In the genomic region with DNA sequence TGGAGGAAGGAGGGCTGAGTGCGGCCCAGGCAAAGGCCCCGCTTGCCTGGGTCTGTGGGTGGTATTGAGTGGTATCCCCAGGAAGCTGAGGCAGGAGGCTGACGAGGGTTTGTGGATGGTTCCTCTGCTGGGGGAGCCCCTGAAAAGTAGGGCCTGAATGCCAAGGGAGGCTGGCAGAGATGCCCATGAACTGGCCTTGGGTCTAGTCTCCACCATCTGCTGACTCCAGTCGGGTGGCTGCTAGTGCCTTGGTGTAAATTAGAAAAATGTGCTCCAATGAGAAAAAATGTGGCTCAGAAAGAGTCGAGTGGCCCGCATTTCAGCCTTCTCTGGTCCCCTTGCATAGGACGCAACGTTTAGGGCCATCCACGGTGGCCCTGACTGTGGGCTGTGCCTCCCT, we compare ENCODE assay signal across 17 cellular contexts.
A peak's percentile ranks its signal among the peaks of the same experiment; 100 is the strongest.
DNase-seq lines count a peak whose midpoint lies in the region; ATAC-seq, FAIRE-seq and TF ChIP-seq lines count a peak whose summit lies in the region.
"Had no signal": no experiment of that assay in that cellular context is flagged by ENCODE, and none has a peak within 500 bp of the region (broad histone marks: within the 10 kb centered on the region; RNA-seq: fewer than 3 reads in every experiment).

No MANE protein-coding gene starts in this region.

- no peak for ATAC-seq in HCT116
- no peak for ATAC-seq in HG02763 (IDR thresholded peaks at IDR 0.05; ENCODE audit: unreplicated experiment)
- ATAC-seq: GM23338 had no signal

- H3K9me3 ChIP-seq in BLaER1 (no peaks in the 10 kb centered on the region), HCT116 (ENCODE audit: control insufficient read depth in 1 of 2, insufficient read depth in 1 of 2, low read depth in 1 of 2, low read length in 2 of 2) (no peaks in the 10 kb centered on the region), H1 (ENCODE audit: insufficient read depth in 2 of 2, low read depth in 1 of 2, low read length in 1 of 2) (no peaks in the 10 kb centered on the region)
- H3K9me3 ChIP-seq: HAP-1 had no signal

- H2AFZ ChIP-seq in HCT116 (ENCODE audit: low read depth, low read length, poor library complexity, severe bottlenecking) (no peak overlapping the region), H1 (ENCODE audit: low read length) (no peak overlapping the region)
- H2AFZ ChIP-seq: GM23338 had no signal

- 94% methylated on average over 8 of the region's 9 CpGs; no CpG with 5 or more reads in 1 of the 2 experiments for WGBS in H1 (ENCODE audit: extremely low coverage in 1 of 2, insufficient coverage in 1 of 2, insufficient read length in 1 of 2, insufficient replicate concordance in 2 of 2, low coverage in 1 of 2, low lambda C conversion rate in 2 of 2, missing lambda C conversion rate in 1 of 2), 2 experiments

- H2BK12ac ChIP-seq in H1 (ENCODE audit: low read depth, low read length) = no peak overlapping the region

- CTCF ChIA-PET in HCT116 (lab: Charles Lee) = interaction anchor here (1.8 kb wide), 1 partner anchor 32 kb away, joined by 3 read pairs; no protein-coding TSS in a partner anchor
- CTCF ChIA-PET in H1 (lab: Charles Lee; ENCODE audit: partially characterized antibody) = interaction anchor here (1.2 kb wide), 1 partner anchor 108 kb away, joined by 4 read pairs; no protein-coding TSS in a partner anchor

- no peak overlapping the region for H3K14ac ChIP-seq in H1 (ENCODE audit: insufficient read length)

- H2BK20ac ChIP-seq in H1 (ENCODE audit: low read length) = no peak overlapping the region

- H3K4ac ChIP-seq in H1 (replicated peaks; ENCODE audit: insufficient read length, low read depth, low read length) = no peak overlapping the region

- intact Hi-C loops in HCT116 (cut with micrococcal nuclease) = loop anchor here (2.0 to 10.0 kb wide), 2 partner anchors 145 to 215 kb away; no protein-coding TSS in a partner anchor

- FAIRE-seq in H1 (lab: Jason Lieb, UNC) (no peak), urothelium cell line (lab: Jason Lieb, UNC) (peak; percentile 50)
- FAIRE-seq: A204.1, G401.6, GM12892, H54 had no signal

- no peaks in the 10 kb centered on the region for H3K36me3 ChIP-seq in BLaER1
- H3K36me3 ChIP-seq in HCT116 (ENCODE audit: control insufficient read depth in 1 of 2, insufficient read depth in 2 of 2, low read length in 2 of 2) = no peaks in the 10 kb centered on the region
- no peaks in the 10 kb centered on the region for H3K36me3 ChIP-seq in H1 (ENCODE audit: control insufficient read depth in 2 of 4, insufficient read depth in 4 of 4, low read length in 3 of 4)
- H3K36me3 ChIP-seq: HAP-1 had no signal

- H3K4me3 ChIP-seq in BLaER1 (no peak overlapping the region), HCT116 (replicated peaks in 1 of 2; ENCODE audit: low read depth in 1 of 2, low read length in 2 of 2) (no peak overlapping the region), H1 (ENCODE audit: extremely low read depth in 1 of 4, insufficient read depth in 2 of 4, low read depth in 3 of 4, low read length in 4 of 4) (no peak overlapping the region)
- H3K4me3 ChIP-seq: GM23338, HAP-1 had no signal

- POLR2A ChIA-PET in HCT116 (lab: Charles Lee) = no interaction called here
- POLR2A ChIA-PET in H1 (lab: Charles Lee; ENCODE audit: partially characterized antibody) = no interaction called here

- TF ChIP-seq EP300 in H1 (IDR thresholded peaks at IDR 0.05; ENCODE audit: borderline replicate concordance in 1 of 2, low read depth in 2 of 2, low read length in 2 of 2) = no peak

- peaks cover 13% of the 10 kb centered on the region for H3K4me1 ChIP-seq in BLaER1
- H3K4me1 ChIP-seq in HCT116 (ENCODE audit: control insufficient read depth in 1 of 2, insufficient read depth in 2 of 2, low read length in 2 of 2) = peaks cover 41 to 67% of the 10 kb centered on the region in 2 experiments
- peaks cover 0 to 5% (median 0%) of the 10 kb centered on the region in 4 experiments; a peak in 2 of 7 replicates for H3K4me1 ChIP-seq in H1 (replicated peaks in 1 of 4; ENCODE audit: control insufficient read depth in 3 of 4, insufficient read depth in 4 of 4, low read length in 3 of 4)
- H3K4me1 ChIP-seq: HAP-1 had no signal

- RAD21 ChIA-PET in HCT116 (lab: Charles Lee; ENCODE audit: low non-redundant PET in 1 of 2, low total read pairs in 2 of 2, uncharacterized antibody in 2 of 2, unreplicated experiment in 2 of 2) = no interaction called here

- H3K79me1 ChIP-seq in H1 (ENCODE audit: low read depth, low read length) = no peaks in the 10 kb centered on the region

- H2BK120ac ChIP-seq in H1 (replicated peaks; ENCODE audit: low read depth, low read length) = no peak overlapping the region

- H2BK15ac ChIP-seq in H1 (ENCODE audit: low read length) = no peak overlapping the region

- H3K23me2 ChIP-seq in H1 (ENCODE audit: low read depth, low read length) = no peaks in the 10 kb centered on the region

- H4K8ac ChIP-seq in H1 (ENCODE audit: extremely low read depth, insufficient read depth, low read length) = peak overlapping the region; percentile 38; the same call in 1 of the 2 replicates

- TF ChIP-seq RAD21 in HCT116 (IDR thresholded peaks at IDR 0.05; ENCODE audit: low read depth) = no peak
- no peak for TF ChIP-seq RAD21 in H1 (IDR thresholded peaks at IDR 0.05 in 1 of 2, conservative IDR thresholded peaks at IDR 0.05 in 1 of 2; ENCODE audit: low read depth in 2 of 2, low read length in 2 of 2)

- H2BK5ac ChIP-seq in H1 (ENCODE audit: low read depth, low read length) = no peak overlapping the region

- H3K18ac ChIP-seq in H1 (ENCODE audit: extremely low read depth, low read length) = no peak overlapping the region

- DNase-seq in HCT116 (ENCODE audit: low read depth, low spot score) = no peak
- no peak for DNase-seq in H1 (ENCODE audit: low read depth in 1 of 2, low spot score in 2 of 2)
- no peak for DNase-seq in urothelium cell line (ENCODE audit: low spot score)
- DNase-seq in cortex of kidney (lab: John Stamatoyannopoulos, UW) = no peak
- no peak for DNase-seq in NCI-H1092 treated with DMSO at 0.1 percent for 48 hours (lab: John Stamatoyannopoulos, UW)
- DNase-seq: Calu3; CD4-positive, alpha-beta memory T cell; DMS79 treated with DMSO at 0.1 percent for 48 hours had no signal

- H4K20me1 ChIP-seq in BLaER1 (no peaks in the 10 kb centered on the region), HCT116 (ENCODE audit: insufficient read depth) (no peaks in the 10 kb centered on the region), H1 (replicated peaks in 1 of 2; ENCODE audit: control insufficient read depth in 1 of 2, insufficient read depth in 2 of 2, low read length in 2 of 2) (no peaks in the 10 kb centered on the region)

- H4K5ac ChIP-seq in H1 (ENCODE audit: insufficient read length, low read depth, low read length) = no peak overlapping the region

- no peaks in the 10 kb centered on the region for H3K9me2 ChIP-seq in HCT116 (ENCODE audit: insufficient read depth)

- TF ChIP-seq POLR2A in HCT116 (IDR thresholded peaks at IDR 0.05; ENCODE audit: borderline replicate concordance, extremely low read depth, insufficient read depth, insufficient read length) (no peak), H1 (IDR thresholded peaks at IDR 0.05; ENCODE audit: control extremely low read depth in 1 of 2, low read depth in 2 of 2, low read length in 2 of 2) (no peak)

- no peak overlapping the region for H2AK5ac ChIP-seq in H1 (ENCODE audit: low read depth, low read length)

- H3K56ac ChIP-seq in H1 (replicated peaks; ENCODE audit: insufficient read length, low read depth, low read length) = no peak overlapping the region

- TF ChIP-seq CTCF in HCT116 (IDR thresholded peaks at IDR 0.05 in 2 of 3, conservative IDR thresholded peaks at IDR 0.05 in 1 of 3; ENCODE audit: borderline replicate concordance in 1 of 3, insufficient read depth in 1 of 3, low read depth in 2 of 3, low read length in 2 of 3) = no peak
- TF ChIP-seq CTCF in H1 (IDR thresholded peaks at IDR 0.05; ENCODE audit: control extremely low read depth in 1 of 3, insufficient read depth in 1 of 3, low read depth in 1 of 3, low read length in 3 of 3) = no peak

- H3K4me2 ChIP-seq in BLaER1 (peak overlapping the region; percentile 30; the same call in 1 of the 2 replicates), HCT116 (ENCODE audit: low read length) (peak overlapping the region; percentile 57), H1 (ENCODE audit: insufficient read depth in 1 of 2, low read depth in 2 of 2, low read length in 2 of 2) (no peak overlapping the region)
- H3K4me2 ChIP-seq: GM23338 had no signal

- H4K91ac ChIP-seq in H1 (replicated peaks; ENCODE audit: insufficient read length, low read length) = no peak overlapping the region

- H3K79me2 ChIP-seq in HCT116 (ENCODE audit: insufficient read depth, low read length) = no peaks in the 10 kb centered on the region
- H3K79me2 ChIP-seq in H1 (ENCODE audit: control insufficient read depth in 1 of 2, insufficient read depth in 2 of 2, low read length in 2 of 2) = no peaks in the 10 kb centered on the region

- H3K27ac ChIP-seq in BLaER1 (no peak overlapping the region), HCT116 (ENCODE audit: low read depth, low read length) (peak overlapping the region; percentile 62; the same call in 1 of the 2 replicates), H1 (ENCODE audit: low read depth, low read length) (no peak overlapping the region)
- H3K27ac ChIP-seq: 22Rv1 had no signal

- no peak overlapping the region for H3K23ac ChIP-seq in H1 (ENCODE audit: insufficient read length)

- H3K27me3 ChIP-seq in BLaER1 (no peaks in the 10 kb centered on the region), HCT116 (ENCODE audit: insufficient read depth, low read length) (no peaks in the 10 kb centered on the region), H1 (replicated peaks in 1 of 4; ENCODE audit: control insufficient read depth in 3 of 4, extremely low read depth in 1 of 4, insufficient read depth in 3 of 4, low read length in 3 of 4) (no peaks in the 10 kb centered on the region; a peak in 2 of 7 replicates)

- H3K9ac ChIP-seq in BLaER1 = no peak overlapping the region
- H3K9ac ChIP-seq in HCT116 (ENCODE audit: low read length) = no peak overlapping the region
- no peak overlapping the region for H3K9ac ChIP-seq in H1 (replicated peaks in 1 of 4; ENCODE audit: extremely low read depth in 1 of 4, low read depth in 3 of 4, low read length in 3 of 4)

- no TSS peak for BruUV-seq in HCT116 (replicated peaks; lab: Mats Ljungman, UMichigan)

TF ChIP-seq in HCT116, 20 proteins besides CTCF, POLR2A, EP300 and RAD21:
- TF ChIP-seq ZNF274 (IDR thresholded peaks at IDR 0.05; ENCODE audit: low read depth, low read length) = no peak
- no peak for TF ChIP-seq EGR1 (IDR thresholded peaks at IDR 0.05; ENCODE audit: low read depth)
- no peak for TF ChIP-seq SIN3A (IDR thresholded peaks at IDR 0.05; ENCODE audit: low read depth)
TF ChIP-seq in HCT116: peak in this region for 0.

TF ChIP-seq in H1, 55 proteins besides CTCF, POLR2A, EP300 and RAD21 (continues in another document):
- no peak for TF ChIP-seq GTF2F1 (IDR thresholded peaks at IDR 0.05; ENCODE audit: borderline replicate concordance, low read depth, low read length)
- TF ChIP-seq TCF12 (IDR thresholded peaks at IDR 0.05; ENCODE audit: low read depth, low read length) = no peak
- TF ChIP-seq YY1 (IDR thresholded peaks at IDR 0.05; ENCODE audit: low read depth, low read length) = no peak
- TF ChIP-seq, protein P1, sequence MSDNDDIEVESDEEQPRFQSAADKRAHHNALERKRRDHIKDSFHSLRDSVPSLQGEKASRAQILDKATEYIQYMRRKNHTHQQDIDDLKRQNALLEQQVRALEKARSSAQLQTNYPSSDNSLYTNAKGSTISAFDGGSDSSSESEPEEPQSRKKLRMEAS (IDR thresholded peaks at IDR 0.05) = no peak
- no peak for TF ChIP-seq CEBPB (IDR thresholded peaks at IDR 0.05; ENCODE audit: low read depth, low read length)

Comparison
In these comparisons a context has a peak if more than half of its experiments do, and no peak if none do; other contexts are left out.
1. H3K4me2 ChIP-seq: peak in BLaER1 (single experiment) and HCT116 (single experiment); none in H1 (0 of 2).